ENCODE assay signal across 8 cellular contexts in genomic region chrX:46628406-46629371, GRCh38. TPM values are rescaled to one million over a fixed set of nuclear protein-coding genes. Genes with fewer than 3 reads are reported as not detected.
DNase-seq lines count a peak whose midpoint lies in the region; ATAC-seq and TF ChIP-seq lines count a peak whose summit lies in the region.

No MANE protein-coding gene starts in this region.

- H3K36me3 Mint-ChIP-seq in CD14-positive monocyte (peaks cover 0 to 7% of the 10 kb centered on the region in 2 donors), memory B cell (peaks cover 15% of the 10 kb centered on the region)

- ATAC-seq in HG03108 (IDR thresholded peaks at IDR 0.05; ENCODE audit: unreplicated experiment) (peak; percentile 83), memory B cell (ENCODE audit: low read depth) (peak; percentile 68)

- H3K4me1 Mint-ChIP-seq in CD14-positive monocyte (peaks cover 54% of the 10 kb centered on the region), memory B cell (peaks cover 21% of the 10 kb centered on the region)

- H3K27ac Mint-ChIP-seq in CD14-positive monocyte (peak overlapping the region; percentile 95 to 99 (median 98)), memory B cell (peak overlapping the region; percentile 93)

- H3K9me3 Mint-ChIP-seq in CD14-positive monocyte (peaks cover 0 to 14% (median 0%) of the 10 kb centered on the region in 7 donors), memory B cell (no peaks in the 10 kb centered on the region)

- peak overlapping the region in 1 of 2 donors; percentile 51 for H3K4me3 Mint-ChIP-seq in CD14-positive monocyte
- peak overlapping the region; percentile 41 for H3K4me3 Mint-ChIP-seq in memory B cell

- DNase-seq in CD14-positive monocyte (ENCODE audit: low spot score) (peak; percentile 80), GM19238 (ENCODE audit: insufficient read length, low spot score) (peak; percentile 27), memory B cell (ENCODE audit: low spot score in 2 of 2) (no peak), erythroblast (lab: John Stamatoyannopoulos, UW) (no peak), NAMALWA (ENCODE audit: low spot score) (no peak)
- peak; percentile 29 to 50 for DNase-seq in activated T-cell treated with anti-CD3 and anti-CD28 coated beads, Interleukin-2, amount 50 U/mL, for 48 hours
- DNase-seq in NK-92 treated with Interleukin-12 subunit alpha and Interleukin-12 subunit beta, amount 100 ng/mL, for 24 hours (lab: John Stamatoyannopoulos, UW), result no peak

- no peak for TF ChIP-seq POLR2A in erythroblast (IDR thresholded peaks at IDR 0.05; ENCODE audit: low read length)

- H3K27me3 Mint-ChIP-seq in CD14-positive monocyte (ENCODE audit: low read depth in 3 of 3) (peaks cover 0 to 8% (median 0%) of the 10 kb centered on the region in 3 donors), memory B cell (no peaks in the 10 kb centered on the region)

- no peak for TF ChIP-seq CTCF in CD14-positive monocyte (IDR thresholded peaks at IDR 0.05)

- intact Hi-C loops in CD14-positive monocyte (cut with micrococcal nuclease), result loop anchor here (5.0 to 10.0 kb wide), 3 partner anchors 41 to 166 kb away; partner anchors contain the start of gene CHST7 (in 1 of the 2)

RNA-seq across cellular contexts. Expression of gene CHST7, which starts 55.1 kb away (rescaled TPM):
- 10 to 100 TPM in 1 of 2 donors, 1 to 10 TPM in 1; 8.3 to 19.2 TPM for polyA plus RNA-seq in CD14-positive monocyte

Comparison
In these comparisons a context has a peak if more than half of its experiments do, and no peak if none do; other contexts are left out.
1. DNase-seq: peak in CD14-positive monocyte (single experiment), GM19238 (single experiment) and activated T-cell treated with anti-CD3 and anti-CD28 coated beads, Interleukin-2, amount 50 U/mL, for 48 hours (2 of 2); none in memory B cell (0 of 2), erythroblast (0 of 2), NK-92 treated with Interleukin-12 subunit alpha and Interleukin-12 subunit beta, amount 100 ng/mL, for 24 hours (single experiment) and NAMALWA (single experiment).